In the genomic region with DNA sequence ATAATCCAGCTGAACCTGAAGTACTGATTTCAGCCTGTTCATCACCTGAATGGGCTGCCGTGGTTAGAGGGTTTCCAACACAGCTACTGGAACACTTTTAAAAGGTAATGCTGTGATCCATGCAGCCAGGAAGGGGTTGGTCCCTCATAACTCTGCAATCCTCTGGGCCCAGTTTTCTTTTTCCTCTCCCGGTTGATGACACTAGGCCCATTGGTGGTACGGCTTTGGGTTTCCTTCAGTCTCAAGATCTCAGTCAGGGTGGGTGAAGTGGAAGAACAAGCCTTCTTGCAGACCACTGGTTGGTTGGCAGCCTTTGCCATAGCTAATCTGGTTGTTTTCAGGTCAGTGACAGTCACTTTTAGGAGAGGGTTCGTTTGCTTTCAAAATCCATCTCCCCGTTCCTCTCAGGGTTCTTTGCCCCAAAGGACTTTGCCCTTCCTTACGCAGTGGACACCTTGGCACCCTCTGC, we compare ENCODE assay signal across 8 cellular contexts. TPM values are rescaled to one million over a fixed set of nuclear protein-coding genes. Genes with fewer than 3 reads are reported as not detected.
A peak's percentile ranks its signal among the peaks of the same experiment; 100 is the strongest.
DNase-seq lines count a peak whose midpoint lies in the region; ATAC-seq and TF ChIP-seq lines count a peak whose summit lies in the region.

No MANE protein-coding gene starts in this region.

- H3K27ac ChIP-seq in ACC112 (ENCODE audit: low read depth, low read length) (no peak overlapping the region; the same call in 1 of the 2 replicates), right cardiac atrium (ENCODE audit: low read length) (peak overlapping the region; percentile 59), spleen (peak overlapping the region; percentile 49 to 91 (median 81))

- peaks cover 13% of the 10 kb centered on the region for H3K4me1 ChIP-seq in ACC112 (ENCODE audit: control insufficient read depth, insufficient read depth, low read length, unreplicated experiment)
- H3K4me1 ChIP-seq in right cardiac atrium (ENCODE audit: control insufficient read depth, insufficient read depth, low read length): no peaks in the 10 kb centered on the region
- peaks cover 15 to 51% (median 31%) of the 10 kb centered on the region in 6 donors for H3K4me1 ChIP-seq in spleen

- no peak for TF ChIP-seq CTCF in spleen (IDR thresholded peaks at IDR 0.05 in 8 of 11, conservative IDR thresholded peaks at IDR 0.05 in 3 of 11)
- no peak for TF ChIP-seq CTCF in GM13977 (IDR thresholded peaks at IDR 0.05; ENCODE audit: extremely low read depth, insufficient read depth, missing control alignments)

- POLR2A ChIA-PET in activated CD8-positive, alpha-beta T cell treated with anti-CD3 and anti-CD28 coated beads, Interleukin-2, amount 10 ng/mL, durations not matched to agents 7 days and 5 days (lab: Charles Lee): interaction anchor here (0.8 to 2.3 kb wide), 6 partner anchors 12 to 164 kb away, joined by 3 to 15 read pairs (median 6); a partner anchor contains a TSS

- no peak for DNase-seq in activated CD8-positive, alpha-beta T cell treated with anti-CD3 and anti-CD28 coated beads, Interleukin-2, amount 10 ng/mL, durations not matched to agents 7 days and 5 days
- DNase-seq in right cardiac atrium (no peak), spleen (no peak), GM13977 (ENCODE audit: low spot score) (no peak), hepatic stellate cell (ENCODE audit: low spot score) (no peak)

- no peaks in the 10 kb centered on the region for H3K27me3 ChIP-seq in ACC112 (ENCODE audit: insufficient read depth, low read length)
- H3K27me3 ChIP-seq in right cardiac atrium (ENCODE audit: control insufficient read depth, insufficient read depth): no peaks in the 10 kb centered on the region
- H3K27me3 ChIP-seq in spleen (replicated peaks in 1 of 7): no peaks in the 10 kb centered on the region

- ATAC-seq in GM18861 (IDR thresholded peaks at IDR 0.05; ENCODE audit: unreplicated experiment): peak; percentile 12
- peak; percentile 12 for ATAC-seq in HG03196 (IDR thresholded peaks at IDR 0.05; ENCODE audit: unreplicated experiment)
- no peak for ATAC-seq in activated CD8-positive, alpha-beta T cell treated with anti-CD3 and anti-CD28 coated beads, Interleukin-2, amount 10 ng/mL, durations not matched to agents 7 days and 5 days
- ATAC-seq in right cardiac atrium: peak; percentile 17 to 30

- H3K79me2 ChIP-seq in ACC112 (ENCODE audit: control insufficient read depth, insufficient read depth, low read length, unreplicated experiment): peaks cover 19% of the 10 kb centered on the region

- H3K27me3 Mint-ChIP-seq in activated CD8-positive, alpha-beta T cell treated with anti-CD3 and anti-CD28 coated beads, Interleukin-2, amount 10 ng/mL, durations not matched to agents 7 days and 5 days (ENCODE audit: low read depth): no peaks in the 10 kb centered on the region

- WGBS in right cardiac atrium: 16% methylated on average over 6 of the region's 6 CpGs
- WGBS in spleen, 5 donors: 12 to 23% (median 17%) methylated on average over 6 of the region's 6 CpGs

- H3K9me3 ChIP-seq in right cardiac atrium (ENCODE audit: control insufficient read depth, low read length): no peaks in the 10 kb centered on the region
- H3K9me3 ChIP-seq in spleen: no peaks in the 10 kb centered on the region

- H3K4me3 ChIP-seq in ACC112 (ENCODE audit: low read depth, low read length) (peak overlapping the region; percentile 97), right cardiac atrium (ENCODE audit: low read length) (peak overlapping the region; percentile 74), spleen (peak overlapping the region; percentile 76 to 98 (median 87))

- peaks cover 27% of the 10 kb centered on the region for H3K4me1 Mint-ChIP-seq in activated CD8-positive, alpha-beta T cell treated with anti-CD3 and anti-CD28 coated beads, Interleukin-2, amount 10 ng/mL, durations not matched to agents 7 days and 5 days (ENCODE audit: low read depth)

- intact Hi-C loops in right cardiac atrium (cut with DNase I): no loop called here
- intact Hi-C loops in spleen (cut with DNase I; ENCODE audit: low total_unique reads): no loop called here

- H3K4me3 Mint-ChIP-seq in activated CD8-positive, alpha-beta T cell treated with anti-CD3 and anti-CD28 coated beads, Interleukin-2, amount 10 ng/mL, durations not matched to agents 7 days and 5 days: peak overlapping the region; percentile 97

- H3K27ac Mint-ChIP-seq in activated CD8-positive, alpha-beta T cell treated with anti-CD3 and anti-CD28 coated beads, Interleukin-2, amount 10 ng/mL, durations not matched to agents 7 days and 5 days: peak overlapping the region; percentile 97

- CTCF ChIA-PET in activated CD8-positive, alpha-beta T cell treated with anti-CD3 and anti-CD28 coated beads, Interleukin-2, amount 10 ng/mL, durations not matched to agents 7 days and 5 days (lab: Charles Lee): interaction anchor here (1.3 to 1.4 kb wide), 2 partner anchors 68 to 195 kb away, joined by 3 read pairs; a partner anchor contains a TSS

- in situ Hi-C loops in GM13977 (cut with MboI; ENCODE audit: low pct_unique_long_range_greater_than_20kb, low sequenced_read_pairs, unreplicated experiment): no loop called here

- no peak for TF ChIP-seq POLR2A in spleen (IDR thresholded peaks at IDR 0.05)

- H3K36me3 ChIP-seq in ACC112 (ENCODE audit: insufficient read depth, low read length) (no peaks in the 10 kb centered on the region), spleen (no peaks in the 10 kb centered on the region)

- peak overlapping the region; percentile 99 for H2AFZ ChIP-seq in ACC112 (ENCODE audit: low read length, unreplicated experiment)

- peaks cover 11% of the 10 kb centered on the region for H3K36me3 Mint-ChIP-seq in activated CD8-positive, alpha-beta T cell treated with anti-CD3 and anti-CD28 coated beads, Interleukin-2, amount 10 ng/mL, durations not matched to agents 7 days and 5 days (ENCODE audit: low read depth)

- H3K9me3 Mint-ChIP-seq in activated CD8-positive, alpha-beta T cell treated with anti-CD3 and anti-CD28 coated beads, Interleukin-2, amount 10 ng/mL, durations not matched to agents 7 days and 5 days (ENCODE audit: insufficient read depth): peaks cover 5% of the 10 kb centered on the region

RNA-seq across cellular contexts. Expression of a gene that starts 0.5 kb away (rescaled TPM):
- 10 to 100 TPM; 18.3 to 18.8 TPM for total RNA-seq in activated CD8-positive, alpha-beta T cell treated with anti-CD3 and anti-CD28 coated beads, Interleukin-2, amount 10 ng/mL, durations not matched to agents 7 days and 5 days
- total RNA-seq in right cardiac atrium (10 to 100 TPM in 3 of 4 donors, 1 to 10 TPM in 1; 9.5 to 13.5 (median 11.4) TPM), spleen (10 to 100 TPM; 17.0 to 26.5 (median 25.0) TPM)
- polyA plus RNA-seq in right cardiac atrium (6.5 TPM), spleen (10 to 100 TPM in 1 of 3 donors, 1 to 10 TPM in 2; 7.2 to 11.5 (median 8.1) TPM)
